Comparison of ENCODE assay signal across 1 cellular context in the genomic region with DNA sequence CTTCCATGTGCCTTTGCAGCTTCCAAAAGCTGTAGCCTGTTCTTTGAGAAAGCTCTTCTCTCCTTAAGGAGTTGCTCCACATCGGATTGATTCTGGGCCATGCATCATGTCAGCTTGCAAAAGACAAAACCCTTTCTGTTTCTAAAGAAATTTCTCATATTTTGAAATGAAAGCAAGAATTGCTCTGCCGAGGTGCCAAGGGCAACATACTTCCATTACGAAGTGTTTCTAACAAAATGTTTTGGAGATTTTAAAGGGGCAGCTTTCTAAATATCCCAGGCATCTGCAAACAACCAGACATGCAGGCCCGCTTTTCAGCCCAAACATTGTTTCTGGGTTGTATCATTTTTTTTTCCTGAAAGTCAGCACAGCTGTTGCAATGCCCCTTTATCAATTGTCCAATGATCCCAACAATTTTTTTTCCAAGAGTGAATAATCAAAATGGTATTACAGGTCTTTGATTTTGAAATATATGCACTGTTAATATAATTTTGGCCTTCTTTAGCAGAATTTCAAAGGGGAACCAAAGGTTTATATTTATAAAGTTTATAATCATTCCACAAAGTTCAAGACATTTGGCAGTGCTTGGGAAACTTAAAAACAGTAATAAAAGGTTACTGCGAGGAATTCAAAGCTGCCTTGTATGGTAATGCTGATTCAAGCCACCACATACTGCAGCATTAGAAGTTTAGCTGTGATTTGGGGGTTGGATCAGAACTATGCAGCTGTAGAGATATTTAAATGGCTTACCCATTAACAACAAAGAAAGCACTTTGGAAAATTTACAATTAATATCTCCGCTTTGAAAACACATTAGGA.
A peak's percentile ranks its signal among the peaks of the same experiment; 100 is the strongest.
TF ChIP-seq lines count a peak whose summit lies in the region.

No MANE protein-coding gene starts in this region.

TF ChIP-seq in IMR-90, 13 proteins besides CTCF, POLR2A, EP300 and RAD21:
- TF ChIP-seq MXI1 (IDR thresholded peaks at IDR 0.05; ENCODE audit: borderline replicate concordance, low read depth, low read length) = no peak
- no peak for TF ChIP-seq BHLHE40 (IDR thresholded peaks at IDR 0.05; ENCODE audit: low read depth, low read length)
- TF ChIP-seq CEBPB (IDR thresholded peaks at IDR 0.05; ENCODE audit: low read depth, low read length) = peak; percentile 23; the same call in 1 of the 2 replicates
